9 cellular contexts compared by ENCODE assay signal in genomic region chr20:48189177-48189576, GRCh38.
DNase-seq lines count a peak whose midpoint lies in the region; ATAC-seq and TF ChIP-seq lines count a peak whose summit lies in the region.
"Had no signal": no experiment of that assay in that cellular context is flagged by ENCODE, and none has a peak within 500 bp of the region (broad histone marks: within the 10 kb centered on the region; RNA-seq: fewer than 3 reads in every experiment).

No MANE protein-coding gene starts in this region.

- H3K4me3 ChIP-seq in A673 (ENCODE audit: low read depth, low read length, poor library complexity, severe bottlenecking) (no peak overlapping the region), GM12865 (ENCODE audit: low read depth, low read length) (no peak overlapping the region), fibroblast of villous mesenchyme (ENCODE audit: low read depth, low read length) (no peak overlapping the region), body of pancreas (no peak overlapping the region), tibial nerve (no peak overlapping the region)
- H3K4me3 ChIP-seq: stomach had no signal

- H3K9me3 ChIP-seq in A673 (ENCODE audit: low read depth, low read length, poor library complexity, severe bottlenecking), result no peaks in the 10 kb centered on the region
- no peaks in the 10 kb centered on the region for H3K9me3 ChIP-seq in body of pancreas
- H3K9me3 ChIP-seq in tibial nerve, result no peaks in the 10 kb centered on the region
- H3K9me3 ChIP-seq: stomach had no signal

- H3K27ac ChIP-seq in A673 (ENCODE audit: low read depth, low read length, poor library complexity, severe bottlenecking) (no peak overlapping the region), body of pancreas (no peak overlapping the region), substantia nigra (ENCODE audit: low read depth, low read length, poor library complexity, severe bottlenecking) (no peak overlapping the region), tibial nerve (no peak overlapping the region)
- H3K27ac ChIP-seq: stomach had no signal

- TF ChIP-seq CTCF in A673 (conservative IDR thresholded peaks at IDR 0.05; ENCODE audit: low read depth, low read length), result peak; percentile 55
- peak; percentile 30 for TF ChIP-seq CTCF in GM12865 (IDR thresholded peaks at IDR 0.05; ENCODE audit: insufficient read depth, low read depth, low read length, missing control alignments)
- TF ChIP-seq CTCF in fibroblast of villous mesenchyme (IDR thresholded peaks at IDR 0.05; ENCODE audit: insufficient read depth, low read depth, low read length), result peak; percentile 52
- peak in 2 of 7 experiments; percentile 8 to 26 for TF ChIP-seq CTCF in body of pancreas (IDR thresholded peaks at IDR 0.05)
- TF ChIP-seq CTCF in tibial nerve (IDR thresholded peaks at IDR 0.05), result no peak

- intact Hi-C loops in A673 (cut with micrococcal nuclease; ENCODE audit: unreplicated experiment), result no loop called here
- intact Hi-C loops in body of pancreas (cut with DNase I), result no loop called here

- POLR2A ChIA-PET in A673 (lab: Charles Lee; ENCODE audit: low non-redundant PET), result no interaction called here

- BruUV-seq in A673 (replicated peaks; lab: Mats Ljungman, UMichigan), result no TSS peak

- TF ChIP-seq POLR2A in body of pancreas (IDR thresholded peaks at IDR 0.05), result no peak
- no peak for TF ChIP-seq POLR2A in tibial nerve (IDR thresholded peaks at IDR 0.05)

- no peak for TF ChIP-seq EP300 in tibial nerve (IDR thresholded peaks at IDR 0.05)

- H3K4me1 ChIP-seq in A673 (ENCODE audit: insufficient read depth, low read length, poor library complexity, severe bottlenecking) (peaks cover 4% of the 10 kb centered on the region), body of pancreas (no peaks in the 10 kb centered on the region), tibial nerve (no peaks in the 10 kb centered on the region)
- H3K4me1 ChIP-seq: stomach had no signal

- DNase-seq in A673 (ENCODE audit: low spot score) (peak; percentile 14), GM12865 (ENCODE audit: low read depth) (peak; percentile 25), RPMI7951 (ENCODE audit: low read depth) (peak; percentile 61), fibroblast of villous mesenchyme (ENCODE audit: low read depth) (peak; percentile 52), body of pancreas (no peak), substantia nigra (lab: John Stamatoyannopoulos, UW) (no peak), tibial nerve (ENCODE audit: low spot score in 2 of 2) (no peak)
- no peak for DNase-seq in central memory CD4-positive, alpha-beta T cell
- DNase-seq: stomach had no signal

- ATAC-seq in body of pancreas, result no peak

- H3K27me3 ChIP-seq in A673 (replicated peaks; ENCODE audit: insufficient read depth, low read depth, low read length, poor library complexity), result no peaks in the 10 kb centered on the region
- H3K27me3 ChIP-seq in body of pancreas, result no peaks in the 10 kb centered on the region
- no peaks in the 10 kb centered on the region for H3K27me3 ChIP-seq in tibial nerve
- H3K27me3 ChIP-seq: stomach had no signal

- WGBS in body of pancreas, 2 donors, result 56 to 72% methylated on average over 3 of the region's 3 CpGs
- 68 to 73% methylated on average over 3 of the region's 3 CpGs for WGBS in tibial nerve, 2 donors

- CTCF ChIA-PET in A673 (lab: Charles Lee), result interaction anchor here (0.6 to 0.7 kb wide), 2 partner anchors 434 to 1692 kb away, joined by 3 read pairs; no protein-coding TSS in a partner anchor

- H3K36me3 ChIP-seq in A673 (ENCODE audit: insufficient read depth, low read length, poor library complexity, severe bottlenecking) (no peaks in the 10 kb centered on the region), body of pancreas (replicated peaks in 1 of 2; ENCODE audit: insufficient read depth in 1 of 2, low read depth in 2 of 2) (no peaks in the 10 kb centered on the region), tibial nerve (no peaks in the 10 kb centered on the region)
- H3K36me3 ChIP-seq: stomach had no signal

Comparison
In these comparisons a context has a peak if more than half of its experiments do, and no peak if none do; other contexts are left out.
1. DNase-seq: peak in A673 (single experiment), GM12865 (single experiment), RPMI7951 (single experiment) and fibroblast of villous mesenchyme (single experiment); none in body of pancreas (0 of 4), central memory CD4-positive, alpha-beta T cell (single experiment), substantia nigra (0 of 49) and tibial nerve (0 of 2).
2. CTCF ChIP-seq: peak in A673 (single experiment), GM12865 (single experiment) and fibroblast of villous mesenchyme (single experiment); none in tibial nerve (0 of 5).